In genomic region chr11:110973401-110973980, GRCh38 we compare ENCODE assay signal across 16 cellular contexts.
"Had no signal": no experiment of that assay in that cellular context is flagged by ENCODE, and none has a peak within 500 bp of the region (broad histone marks: within the 10 kb centered on the region; RNA-seq: fewer than 3 reads in every experiment).

No MANE protein-coding gene starts in this region.

- H3K4me3 Mint-ChIP-seq: brain; natural killer cell treated with Interleukin-12 subunit alpha and Interleukin-12 subunit beta and Interleukin-15 and Interleukin-18, amount 100 ng/mL, for 72 hours; stimulated activated effector memory CD8-positive, alpha-beta T cell treated with anti-CD3 and anti-CD28 coated beads, Interleukin-12 subunit alpha, Interleukin-12 subunit beta, amount 100 ng/mL, for 72 hours; stimulated activated naive CD8-positive, alpha-beta T cell treated with anti-CD3 and anti-CD28 coated beads, Interleukin-15, amount 100 ng/mL, for 72 hours had no signal

- H3K4me1 Mint-ChIP-seq: stimulated activated effector memory CD8-positive, alpha-beta T cell treated with anti-CD3 and anti-CD28 coated beads, Interleukin-12 subunit alpha, Interleukin-12 subunit beta, amount 100 ng/mL, for 72 hours; stimulated activated naive CD8-positive, alpha-beta T cell treated with anti-CD3 and anti-CD28 coated beads, Interleukin-15, amount 100 ng/mL, for 72 hours had no signal

- H3K27ac Mint-ChIP-seq: activated naive CD4-positive, alpha-beta T cell treated with anti-CD3 and anti-CD28 coated beads, Interleukin-2, amount 50 U/mL, for 72 hours; natural killer cell treated with Interleukin-12 subunit alpha and Interleukin-12 subunit beta and Interleukin-15 and Interleukin-18, amount 100 ng/mL, for 72 hours; stimulated activated effector memory CD8-positive, alpha-beta T cell treated with anti-CD3 and anti-CD28 coated beads, Interleukin-12 subunit alpha, Interleukin-12 subunit beta, amount 100 ng/mL, for 72 hours; stimulated activated naive CD8-positive, alpha-beta T cell treated with anti-CD3 and anti-CD28 coated beads, Interleukin-15, amount 100 ng/mL, for 72 hours had no signal

- DNase-seq: activated gamma-delta T cell treated with Interleukin-2 at 50 U/mL for 16 hours; activated T-cell treated with anti-CD3 and anti-CD28 coated beads, Interleukin-2, amount 50 U/mL, for 1 hour; aorta; central memory CD4-positive, alpha-beta T cell; dorsolateral prefrontal cortex; gastrocnemius medialis; hypothalamus; left ventricle myocardium superior; right lobe of liver; stimulated activated CD4-positive, alpha-beta T cell treated with anti-CD3 and anti-CD28 coated beads, Interleukin-2, amount 100 ng/mL, for 24 hours; stimulated activated naive CD8-positive, alpha-beta T cell treated with anti-CD3 and anti-CD28 coated beads, Interleukin-15, amount 100 ng/mL, for 72 hours; tibial artery had no signal

- H3K9me3 Mint-ChIP-seq: activated naive CD4-positive, alpha-beta T cell treated with anti-CD3 and anti-CD28 coated beads, Interleukin-2, amount 50 U/mL, for 72 hours; stimulated activated effector memory CD8-positive, alpha-beta T cell treated with anti-CD3 and anti-CD28 coated beads, Interleukin-12 subunit alpha, Interleukin-12 subunit beta, amount 100 ng/mL, for 72 hours; stimulated activated naive CD8-positive, alpha-beta T cell treated with anti-CD3 and anti-CD28 coated beads, Interleukin-15, amount 100 ng/mL, for 72 hours had no signal

- H3K36me3 Mint-ChIP-seq: activated naive CD4-positive, alpha-beta T cell treated with anti-CD3 and anti-CD28 coated beads, Interleukin-2, amount 50 U/mL, for 72 hours; brain; natural killer cell treated with Interleukin-12 subunit alpha and Interleukin-12 subunit beta and Interleukin-15 and Interleukin-18, amount 100 ng/mL, for 72 hours; stimulated activated effector memory CD8-positive, alpha-beta T cell treated with anti-CD3 and anti-CD28 coated beads, Interleukin-12 subunit alpha, Interleukin-12 subunit beta, amount 100 ng/mL, for 72 hours had no signal

- H3K27me3 Mint-ChIP-seq: brain; stimulated activated naive CD8-positive, alpha-beta T cell treated with anti-CD3 and anti-CD28 coated beads, Interleukin-15, amount 100 ng/mL, for 72 hours had no signal
